In genomic region chr10:75191821-75192568, GRCh38 we compare ENCODE assay signal across 8 cellular contexts. TPM values are rescaled to one million over a fixed set of nuclear protein-coding genes. Genes with fewer than 3 reads are reported as not detected.
DNase-seq lines count a peak whose midpoint lies in the region; FAIRE-seq and TF ChIP-seq lines count a peak whose summit lies in the region.

No MANE protein-coding gene starts in this region.

- H3K36me3 ChIP-seq in Caco-2 (ENCODE audit: control insufficient read depth, insufficient read depth, low read length): peaks cover 2% of the 10 kb centered on the region

- no peaks in the 10 kb centered on the region for H3K9me3 ChIP-seq in Caco-2

- no peaks in the 10 kb centered on the region for H3K9me3 Mint-ChIP-seq in Caco-2 (ENCODE audit: unreplicated experiment)
- H3K9me3 Mint-ChIP-seq in osteocyte (ENCODE audit: unreplicated experiment): no peaks in the 10 kb centered on the region

- TF ChIP-seq CTCF in Caco-2 (IDR thresholded peaks at IDR 0.05; ENCODE audit: insufficient read depth in 1 of 2, low read depth in 1 of 2, low read length in 1 of 2, severe bottlenecking in 1 of 2, unreplicated experiment in 1 of 2) (peak in 1 of 2 experiments; percentile 26), fibroblast of pulmonary artery (IDR thresholded peaks at IDR 0.05; ENCODE audit: low read length, missing control alignments) (peak; percentile 30), osteocyte (IDR thresholded peaks at IDR 0.05) (no peak)

- peaks cover 26% of the 10 kb centered on the region for H3K4me1 ChIP-seq in Caco-2

- 0 out of 2 replicates have a peak overlapping the region, but pooled peaks have one; percentile 2 for H3K4me3 ChIP-seq in Caco-2 (ENCODE audit: low read depth, low read length)
- H3K4me3 ChIP-seq in fibroblast of pulmonary artery (replicated peaks; ENCODE audit: low read depth, low read length): peak overlapping the region; percentile 17

- H3K4me3 Mint-ChIP-seq in Caco-2 (ENCODE audit: unreplicated experiment): peak overlapping the region; percentile 67
- H3K4me3 Mint-ChIP-seq in osteocyte (ENCODE audit: unreplicated experiment): no peak overlapping the region

- CTCF ChIA-PET in Caco-2 (lab: Charles Lee): interaction anchor here (0.7 kb wide), 1 partner anchor 44 kb away, joined by 3 read pairs; the partner anchor contains the start of gene COMTD1

- H3K4me1 Mint-ChIP-seq in Caco-2 (ENCODE audit: low read depth, unreplicated experiment) (peaks cover 6% of the 10 kb centered on the region), osteocyte (ENCODE audit: unreplicated experiment) (peaks cover 8% of the 10 kb centered on the region)

- DNase-seq in Caco-2: peak; percentile 73
- DNase-seq in RCC 7860 (ENCODE audit: low spot score): peak; percentile 73
- DNase-seq in fibroblast of pulmonary artery (ENCODE audit: low read depth): peak; percentile 96
- no peak for DNase-seq in osteocyte (ENCODE audit: extremely low spot score, unreplicated experiment)
- no peak for DNase-seq in NCI-H1092 treated with DMSO at 0.1 percent for 48 hours (lab: John Stamatoyannopoulos, UW)
- DNase-seq in activated gamma-delta T cell treated with Interleukin-2 at 50 U/mL for 16 hours: no peak
- no peak for DNase-seq in NCI-H82 (lab: John Stamatoyannopoulos, UW)
- DNase-seq in SKM-1 treated with dmso at 0.1 percent for 144 hours (lab: John Stamatoyannopoulos, UW; ENCODE audit: unreplicated experiment): no peak

- H3K27ac Mint-ChIP-seq in Caco-2 (ENCODE audit: unreplicated experiment): peak overlapping the region; percentile 76
- H3K27ac Mint-ChIP-seq in osteocyte (ENCODE audit: unreplicated experiment): peak overlapping the region; percentile 74

- no peaks in the 10 kb centered on the region for H3K27me3 Mint-ChIP-seq in Caco-2 (ENCODE audit: insufficient read depth, unreplicated experiment)
- no peaks in the 10 kb centered on the region for H3K27me3 Mint-ChIP-seq in osteocyte (ENCODE audit: unreplicated experiment)

- peak; percentile 80 for FAIRE-seq in RCC 7860 (lab: Jason Lieb, UNC)

- TSS peak; percentile 21 for BruUV-seq in Caco-2 (replicated peaks; lab: Mats Ljungman, UMichigan)

- intact Hi-C loops in Caco-2 (cut with micrococcal nuclease; ENCODE audit: unreplicated experiment): loop anchor here (1.0 kb wide), 1 partner anchor 18 kb away; the partner anchor contains the start of gene VDAC2

- peaks cover 17% of the 10 kb centered on the region for H3K36me3 Mint-ChIP-seq in Caco-2 (ENCODE audit: insufficient read depth, unreplicated experiment)
- H3K36me3 Mint-ChIP-seq in osteocyte (ENCODE audit: unreplicated experiment): no peaks in the 10 kb centered on the region

- POLR2A ChIA-PET in Caco-2 (lab: Charles Lee): interaction anchor here (0.6 kb wide), 1 partner anchor 18 kb away, joined by 4 read pairs; no protein-coding TSS in a partner anchor

- no peaks in the 10 kb centered on the region for H3K27me3 ChIP-seq in Caco-2 (replicated peaks; ENCODE audit: control insufficient read depth, insufficient read depth, low read length)

RNA-seq across cellular contexts. Expression of gene VDAC2, which starts 18.6 kb away (rescaled TPM):
- total RNA-seq in Caco-2 (2022) (244 and 250 TPM in 2 replicates), osteocyte (130 TPM in 2 replicates)

RNA-seq across cellular contexts. Expression of gene COMTD1, which starts 43.8 kb away (rescaled TPM):
- 38.7 and 39.0 TPM in 2 replicates for total RNA-seq in Caco-2 (2022)
- total RNA-seq in osteocyte: 12.9 and 15.7 TPM in 2 replicates

Comparison
In these comparisons a context has a peak if more than half of its experiments do, and no peak if none do; other contexts are left out.
1. DNase-seq: peak in Caco-2 (2 of 2), RCC 7860 (single experiment) and fibroblast of pulmonary artery (single experiment); none in osteocyte (single experiment), NCI-H1092 treated with DMSO at 0.1 percent for 48 hours (single experiment), activated gamma-delta T cell treated with Interleukin-2 at 50 U/mL for 16 hours (single experiment), NCI-H82 (single experiment) and SKM-1 treated with dmso at 0.1 percent for 144 hours (single experiment).